10 cellular contexts compared by ENCODE assay signal in the genomic region with DNA sequence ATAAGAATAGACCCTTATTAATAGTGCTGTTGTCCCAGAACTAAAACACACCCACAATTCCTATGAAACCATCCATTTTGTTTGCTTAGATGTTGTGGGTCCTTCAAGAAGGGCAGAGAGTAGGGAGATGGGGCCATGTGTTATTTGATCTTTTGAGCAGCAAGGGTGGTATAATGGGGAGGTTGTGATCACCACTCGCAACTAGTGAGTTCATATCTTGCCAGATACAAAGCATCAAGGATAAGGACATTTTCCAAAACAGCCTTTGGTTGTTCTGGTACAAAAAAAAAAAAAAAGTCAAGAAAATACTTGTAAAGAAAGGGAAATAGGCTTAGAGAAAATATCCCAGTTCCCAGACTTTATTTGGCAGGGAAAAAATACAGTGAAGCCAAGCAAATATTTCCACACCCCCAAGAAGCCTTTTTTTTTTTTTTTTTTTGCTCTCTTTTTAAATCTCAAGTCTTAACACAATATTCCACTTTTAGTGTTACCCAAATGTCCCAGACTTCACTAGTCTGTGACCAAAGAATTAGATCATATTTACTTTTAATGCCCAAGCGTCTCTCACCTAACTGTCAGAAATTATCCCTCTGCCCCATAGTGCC. TPM values are rescaled to one million over a fixed set of nuclear protein-coding genes. Genes with fewer than 3 reads are reported as not detected.
"Had no signal": no experiment of that assay in that cellular context is flagged by ENCODE, and none has a peak within 500 bp of the region (broad histone marks: within the 10 kb centered on the region; RNA-seq: fewer than 3 reads in every experiment).

No MANE protein-coding gene starts in this region.

- H3K9me3 ChIP-seq: left lung, transverse colon had no signal

- ATAC-seq: activated CD4-positive, CD25-positive, alpha-beta regulatory T cell treated with anti-CD3 and anti-CD28 coated beads, Interleukin-2, amount 50 U/mL, for 24 hours; activated naive CD4-positive, alpha-beta T cell treated with anti-CD3 and anti-CD28 coated beads, Interleukin-2, amount 50 U/mL, for 72 hours; left lung; stimulated activated memory B cell treated with anti-CD40 and anti-IgM and Interleukin-4, amounts not matched to agents 10 μg/mL and 1 μg/mL and 100 μg/mL, for 72 hours had no signal

- DNase-seq: anterior cingulate cortex; effector memory CD4-positive, alpha-beta T cell; left lung; mesendoderm; transverse colon had no signal

- H3K27ac ChIP-seq: cardiac muscle cell, epithelial cell of prostate, left lung had no signal

- H3K36me3 ChIP-seq: left lung, transverse colon had no signal

- H3K4me3 ChIP-seq: cardiac muscle cell, left lung, transverse colon had no signal

- H3K27me3 ChIP-seq: cardiac muscle cell, left lung, transverse colon had no signal

RNA-seq across cellular contexts. Expression of a gene that starts 54.1 kb away (rescaled TPM):
- total RNA-seq: activated naive CD4-positive, alpha-beta T cell treated with anti-CD3 and anti-CD28 coated beads, Interleukin-2, amount 50 U/mL, for 72 hours had no signal
